20 cellular contexts compared by ENCODE assay signal in genomic region chr15:48601095-48601494, GRCh38.
"Had no signal": no experiment of that assay in that cellular context is flagged by ENCODE, and none has a peak within 500 bp of the region (broad histone marks: within the 10 kb centered on the region; RNA-seq: fewer than 3 reads in every experiment).

No MANE protein-coding gene starts in this region.

- H3K9me3 ChIP-seq: esophagus muscularis mucosa, lower lobe of right lung, thyroid gland had no signal

- FAIRE-seq: endothelial cell of umbilical vein had no signal

- DNase-seq: activated CD4-positive, alpha-beta T cell treated with anti-CD3 and anti-CD28 coated beads, Interleukin-2, amount 10 ng/mL, durations not matched to agents 7 days and 5 days; activated CD8-positive, alpha-beta T cell treated with anti-CD3 and anti-CD28 coated beads, Interleukin-2, amount 10 ng/mL, durations not matched to agents 7 days and 5 days; activated naive CD4-positive, alpha-beta T cell treated with Interleukin-2 at 50 U/mL for 16 hours; activated naive CD8-positive, alpha-beta T cell treated with anti-CD3 and anti-CD28 coated beads, Interleukin-2, amount 10 ng/mL, durations not matched to agents 7 days and 5 days; activated T-cell treated with anti-CD3 and anti-CD28 coated beads, Interleukin-2, amount 50 U/mL, for 24 hours; effector CD4-positive, alpha-beta T cell; lower lobe of right lung; nephron progenitor cell; nucleus accumbens; retina; stimulated activated CD4-positive, alpha-beta T cell treated with anti-CD3 and anti-CD28 coated beads, Interleukin-1b, Interleukin-23, amount 100 ng/mL, for 48 hours; stimulated activated CD8-positive, alpha-beta memory T cell treated with anti-CD3 and anti-CD28 coated beads, Interleukin-4, amount 100 ng/mL, for 48 hours; stimulated activated naive CD4-positive, alpha-beta T cell; T-helper 1 cell; T1000; thyroid gland had no signal

- H3K36me3 ChIP-seq: thyroid gland had no signal

- H3K27me3 Mint-ChIP-seq: activated CD4-positive, alpha-beta T cell treated with anti-CD3 and anti-CD28 coated beads, Interleukin-2, amount 10 ng/mL, durations not matched to agents 7 days and 5 days; activated T-cell treated with anti-CD3 and anti-CD28 coated beads, Interleukin-2, amount 50 U/mL, for 24 hours had no signal

- H3K27me3 ChIP-seq: esophagus muscularis mucosa, thyroid gland had no signal

- H3K27ac Mint-ChIP-seq: activated CD4-positive, alpha-beta T cell treated with anti-CD3 and anti-CD28 coated beads, Interleukin-2, amount 10 ng/mL, durations not matched to agents 7 days and 5 days; activated CD8-positive, alpha-beta T cell treated with anti-CD3 and anti-CD28 coated beads, Interleukin-2, amount 10 ng/mL, durations not matched to agents 7 days and 5 days; activated naive CD8-positive, alpha-beta T cell treated with anti-CD3 and anti-CD28 coated beads, Interleukin-2, amount 10 ng/mL, durations not matched to agents 7 days and 5 days; activated T-cell treated with anti-CD3 and anti-CD28 coated beads, Interleukin-2, amount 50 U/mL, for 24 hours; activated T-helper 2 cell treated with anti-CD3 and anti-CD28 coated beads, Interferon-gamma antibody, Interleukin-2, Interleukin-4, amounts not matched to agents 10 μg/mL and 5 μg/mL and 100 μg/mL, durations not matched to agents 14 hours and 24 hours and 36 hours had no signal

- H3K27ac ChIP-seq: lower lobe of right lung had no signal

- H3K9me3 Mint-ChIP-seq: activated CD4-positive, alpha-beta T cell treated with anti-CD3 and anti-CD28 coated beads, Interleukin-2, amount 10 ng/mL, durations not matched to agents 7 days and 5 days; activated naive CD8-positive, alpha-beta T cell treated with anti-CD3 and anti-CD28 coated beads, Interleukin-2, amount 10 ng/mL, durations not matched to agents 7 days and 5 days; activated T-cell treated with anti-CD3 and anti-CD28 coated beads, Interleukin-2, amount 50 U/mL, for 24 hours; activated T-helper 2 cell treated with anti-CD3 and anti-CD28 coated beads, Interferon-gamma antibody, Interleukin-2, Interleukin-4, amounts not matched to agents 10 μg/mL and 5 μg/mL and 100 μg/mL, durations not matched to agents 14 hours and 24 hours and 36 hours; nephron progenitor cell had no signal

- H3K4me3 ChIP-seq: esophagus muscularis mucosa, lower lobe of right lung, thyroid gland had no signal

- H3K4me3 Mint-ChIP-seq: activated CD4-positive, alpha-beta T cell treated with anti-CD3 and anti-CD28 coated beads, Interleukin-2, amount 10 ng/mL, durations not matched to agents 7 days and 5 days; activated CD8-positive, alpha-beta T cell treated with anti-CD3 and anti-CD28 coated beads, Interleukin-2, amount 10 ng/mL, durations not matched to agents 7 days and 5 days; activated naive CD8-positive, alpha-beta T cell treated with anti-CD3 and anti-CD28 coated beads, Interleukin-2, amount 10 ng/mL, durations not matched to agents 7 days and 5 days; activated T-cell treated with anti-CD3 and anti-CD28 coated beads, Interleukin-2, amount 50 U/mL, for 24 hours; nephron progenitor cell had no signal

- H3K4me1 Mint-ChIP-seq: activated CD4-positive, alpha-beta T cell treated with anti-CD3 and anti-CD28 coated beads, Interleukin-2, amount 10 ng/mL, durations not matched to agents 7 days and 5 days; activated naive CD8-positive, alpha-beta T cell treated with anti-CD3 and anti-CD28 coated beads, Interleukin-2, amount 10 ng/mL, durations not matched to agents 7 days and 5 days; nephron progenitor cell had no signal

- ATAC-seq: activated CD4-positive, CD25-positive, alpha-beta regulatory T cell treated with anti-CD3 and anti-CD28 coated beads, Interleukin-2, amount 50 U/mL, for 24 hours; activated CD8-positive, alpha-beta T cell treated with anti-CD3 and anti-CD28 coated beads, Interleukin-2, amount 10 ng/mL, durations not matched to agents 7 days and 5 days; lower lobe of right lung had no signal

- H3K36me3 Mint-ChIP-seq: activated naive CD8-positive, alpha-beta T cell treated with anti-CD3 and anti-CD28 coated beads, Interleukin-2, amount 10 ng/mL, durations not matched to agents 7 days and 5 days had no signal
